In genomic region chr10:33542747-33543505, GRCh38 we compare ENCODE assay signal across 20 cellular contexts.
DNase-seq lines count a peak whose midpoint lies in the region; ATAC-seq, FAIRE-seq and TF ChIP-seq lines count a peak whose summit lies in the region.
"Had no signal": no experiment of that assay in that cellular context is flagged by ENCODE, and none has a peak within 500 bp of the region (broad histone marks: within the 10 kb centered on the region; RNA-seq: fewer than 3 reads in every experiment).

No MANE protein-coding gene starts in this region.

- no peaks in the 10 kb centered on the region for H3K27me3 ChIP-seq in PC-9 (ENCODE audit: insufficient read depth, low read depth)
- H3K27me3 ChIP-seq in endothelial cell of umbilical vein (ENCODE audit: control insufficient read depth in 2 of 2, insufficient read depth in 2 of 2, low read length in 2 of 2) = no peaks in the 10 kb centered on the region
- no peaks in the 10 kb centered on the region for H3K27me3 ChIP-seq in mesenchymal stem cell (ENCODE audit: control insufficient read depth in 1 of 2, insufficient read depth in 1 of 2, low read length in 2 of 2)
- H3K27me3 ChIP-seq: gastroesophageal sphincter had no signal

- H3K4ac ChIP-seq in mesenchymal stem cell (ENCODE audit: low read depth in 1 of 2, low read length in 2 of 2) = no peak overlapping the region

- CTCF ChIA-PET in PC-9 (lab: Charles Lee) (no interaction called here), endothelial cell of umbilical vein (lab: Charles Lee) (no interaction called here)

- dilution Hi-C loops in endothelial cell of umbilical vein (cut with MboI; ENCODE audit: extremely low pct_ligation_motif_present, low sequenced_read_pairs) = no loop called here

- H3K4me2 ChIP-seq in PC-9 (no peak overlapping the region), endothelial cell of umbilical vein (ENCODE audit: insufficient read depth, low read length) (peak overlapping the region; percentile 38), mesenchymal stem cell (ENCODE audit: low read length, poor library complexity, severe bottlenecking) (no peak overlapping the region)

- H4K8ac ChIP-seq in mesenchymal stem cell (ENCODE audit: low read length) = no peak overlapping the region

- H3K79me2 ChIP-seq in PC-9 (ENCODE audit: low read depth) (no peaks in the 10 kb centered on the region), endothelial cell of umbilical vein (ENCODE audit: control insufficient read depth, insufficient read depth, low read length) (no peaks in the 10 kb centered on the region)

- H3K14ac ChIP-seq in mesenchymal stem cell (ENCODE audit: low read length in 2 of 2) = no peak overlapping the region

- whole genome bisulfite sequencing in mesenchymal stem cell = 20% methylated on average over 1 of the region's 2 CpGs

- H2BK12ac ChIP-seq in mesenchymal stem cell (ENCODE audit: low read length in 2 of 2) = no peak overlapping the region

- TF ChIP-seq CTCF in PC-9 (conservative IDR thresholded peaks at IDR 0.05) (no peak), endothelial cell of umbilical vein (IDR thresholded peaks at IDR 0.05; ENCODE audit: extremely low read depth in 1 of 2, insufficient read depth in 1 of 2, low read depth in 1 of 2, low read length in 2 of 2) (no peak)

- intact Hi-C loops in PC-9 (cut with micrococcal nuclease; ENCODE audit: unreplicated experiment) = no loop called here
- intact Hi-C loops in endothelial cell of umbilical vein (cut with micrococcal nuclease) = no loop called here

- ATAC-seq in HG03457 (IDR thresholded peaks at IDR 0.05; ENCODE audit: unreplicated experiment) (no peak), GM18907 (IDR thresholded peaks at IDR 0.05; ENCODE audit: unreplicated experiment) (no peak)
- ATAC-seq: effector memory CD8-positive, alpha-beta T cell; gastroesophageal sphincter; mucosa of descending colon had no signal

- no peak overlapping the region for H2BK120ac ChIP-seq in mesenchymal stem cell (ENCODE audit: low read depth, low read length)

- no peak overlapping the region for H4K91ac ChIP-seq in mesenchymal stem cell (ENCODE audit: low read length)

- H4K20me1 ChIP-seq in PC-9 (ENCODE audit: insufficient read depth) (no peaks in the 10 kb centered on the region), endothelial cell of umbilical vein (replicated peaks; ENCODE audit: control insufficient read depth, extremely low read depth, insufficient read depth, low read length) (no peaks in the 10 kb centered on the region)

- H2BK5ac ChIP-seq in mesenchymal stem cell (ENCODE audit: low read depth, low read length, poor library complexity, severe bottlenecking) = no peak overlapping the region

- H3K9me2 ChIP-seq in PC-9 (ENCODE audit: insufficient read depth) = no peaks in the 10 kb centered on the region

- H2BK15ac ChIP-seq in mesenchymal stem cell (ENCODE audit: low read depth, poor library complexity, severe bottlenecking) = no peak overlapping the region

- no peak overlapping the region for H2AK5ac ChIP-seq in mesenchymal stem cell (ENCODE audit: low read length, severe bottlenecking)

- TF ChIP-seq POLR2A in endothelial cell of umbilical vein (IDR thresholded peaks at IDR 0.05; ENCODE audit: low read depth, low read length) (no peak), erythroblast (IDR thresholded peaks at IDR 0.05; ENCODE audit: low read length) (no peak)

- H3K9me3 ChIP-seq in PC-9 (ENCODE audit: insufficient read depth, low read depth) (no peaks in the 10 kb centered on the region; the same call in 1 of the 2 replicates), endothelial cell of umbilical vein (replicated peaks; ENCODE audit: control insufficient read depth, insufficient read depth, low read length) (no peaks in the 10 kb centered on the region), mesenchymal stem cell (ENCODE audit: control insufficient read depth, low read length) (peaks cover 8% of the 10 kb centered on the region)
- H3K9me3 ChIP-seq: mucosa of descending colon had no signal

- BruUV-seq in PC-9 (replicated peaks; lab: Mats Ljungman, UMichigan) (no TSS peak), endothelial cell of umbilical vein (replicated peaks; lab: Mats Ljungman, UMichigan) (no TSS peak)

- H3K18ac ChIP-seq in mesenchymal stem cell (ENCODE audit: low read depth in 1 of 2, low read length in 2 of 2) = no peak overlapping the region

- H3K4me1 ChIP-seq in PC-9 (replicated peaks; ENCODE audit: insufficient read depth) (0 out of 2 replicates have a peak, but pooled peaks cover 6% of the 10 kb centered on the region), endothelial cell of umbilical vein (ENCODE audit: control insufficient read depth, extremely low read depth, insufficient read depth, low read length) (peaks cover 10% of the 10 kb centered on the region), mesenchymal stem cell (ENCODE audit: control insufficient read depth, insufficient read depth, low read depth, low read length) (no peaks in the 10 kb centered on the region)
- H3K4me1 ChIP-seq: gastroesophageal sphincter had no signal

- no peak overlapping the region for H3K23ac ChIP-seq in mesenchymal stem cell (ENCODE audit: low read length in 2 of 2)

- H3K9ac ChIP-seq in endothelial cell of umbilical vein (replicated peaks; ENCODE audit: extremely low read depth, insufficient read depth, low read length) (no peak overlapping the region), mesenchymal stem cell (ENCODE audit: low read length) (peak overlapping the region; percentile 7)

- 0 out of 2 replicates have a peak, but pooled peaks cover 4% of the 10 kb centered on the region for H3F3A ChIP-seq in PC-9 (ENCODE audit: insufficient read depth, low read depth)

- H3K27ac ChIP-seq in PC-9 (peak overlapping the region; percentile 84), endothelial cell of umbilical vein (ENCODE audit: insufficient read depth, low read depth, low read length) (peak overlapping the region; percentile 66), mesenchymal stem cell (ENCODE audit: low read length, poor library complexity, severe bottlenecking) (no peak overlapping the region)
- H3K27ac ChIP-seq: gastroesophageal sphincter, HL-60 had no signal

- POLR2A ChIA-PET in PC-9 (lab: Charles Lee; ENCODE audit: unreplicated experiment) (no interaction called here), endothelial cell of umbilical vein (lab: Charles Lee) (no interaction called here)

- H3K4me3 ChIP-seq in PC-9 (no peak overlapping the region), endothelial cell of umbilical vein (replicated peaks in 1 of 3; ENCODE audit: insufficient read depth in 1 of 3, low read depth in 1 of 3, low read length in 3 of 3) (no peak overlapping the region), mesenchymal stem cell (ENCODE audit: insufficient read depth in 1 of 2, low read depth in 1 of 2, low read length in 2 of 2) (no peak overlapping the region)
- H3K4me3 ChIP-seq: gastroesophageal sphincter, mucosa of descending colon had no signal

- H3K9me1 ChIP-seq in endothelial cell of umbilical vein (replicated peaks; ENCODE audit: control insufficient read depth, extremely low read depth, insufficient read depth, low read length) = no peaks in the 10 kb centered on the region

- DNase-seq in ELR (ENCODE audit: low read depth) (peak; percentile 89), PC-9 (no peak), endothelial cell of umbilical vein (ENCODE audit: low read depth, low spot score) (peak; percentile 27), mesenchymal stem cell (peak; percentile 18), erythroblast (lab: John Stamatoyannopoulos, UW) (no peak), NCI-H187 treated with DMSO at 0.1 percent for 48 hours (lab: John Stamatoyannopoulos, UW) (no peak)
- DNase-seq: activated CD4-positive, alpha-beta T cell treated with anti-CD3 and anti-CD28 coated beads for 4 hours; activated CD8-positive, alpha-beta memory T cell treated with anti-CD3 and anti-CD28 coated beads, Interleukin-2, amount 50 U/mL, for 4 hours; activated gamma-delta T cell treated with Interleukin-2 at 50 U/mL for 16 hours; amygdala; COR-L47; effector memory CD8-positive, alpha-beta T cell; mucosa of descending colon; NCI-H1417; NCI-H82; stimulated activated naive CD4-positive, alpha-beta T cell treated with Interleukin-2 at 50 U/mL for 16 hours had no signal

- no peak overlapping the region for H2AFZ ChIP-seq in PC-9
- peak overlapping the region; percentile 20 for H2AFZ ChIP-seq in endothelial cell of umbilical vein (ENCODE audit: low read depth, low read length)
- H2AFZ ChIP-seq in mesenchymal stem cell (ENCODE audit: low read depth, low read length) = no peak overlapping the region

- FAIRE-seq in endothelial cell of umbilical vein (lab: Jason Lieb, UNC) = no peak

- H3K36me3 ChIP-seq in PC-9 (ENCODE audit: low read depth) (no peaks in the 10 kb centered on the region), endothelial cell of umbilical vein (ENCODE audit: control insufficient read depth in 2 of 2, extremely low read depth in 1 of 2, insufficient read depth in 2 of 2, low read length in 2 of 2) (no peaks in the 10 kb centered on the region), mesenchymal stem cell (ENCODE audit: control insufficient read depth in 1 of 2, insufficient read depth in 2 of 2, low read depth in 1 of 2, low read length in 2 of 2) (no peaks in the 10 kb centered on the region)
- H3K36me3 ChIP-seq: gastroesophageal sphincter had no signal

- no peaks in the 10 kb centered on the region for H3K79me1 ChIP-seq in mesenchymal stem cell (replicated peaks; ENCODE audit: low read length, poor library complexity, severe bottlenecking)

TF ChIP-seq in endothelial cell of umbilical vein, 7 proteins besides CTCF, POLR2A, EP300 and RAD21:
- TF ChIP-seq GATA2 (IDR thresholded peaks at IDR 0.05; ENCODE audit: insufficient read depth, insufficient read length, low read depth, low read length) = peak; percentile 90
- TF ChIP-seq MYC (IDR thresholded peaks at IDR 0.05; ENCODE audit: low read depth, low read length) = no peak
- peak; percentile 46 for TF ChIP-seq FOS (IDR thresholded peaks at IDR 0.05; ENCODE audit: borderline replicate concordance, insufficient read depth, low read length)
- peak; percentile 42 for TF ChIP-seq JUN (IDR thresholded peaks at IDR 0.05; ENCODE audit: borderline replicate concordance, insufficient read depth, insufficient read length, low read depth)
- TF ChIP-seq MAX (IDR thresholded peaks at IDR 0.05; ENCODE audit: insufficient read depth, insufficient read length) = no peak

Comparison
In these comparisons a context has a peak if more than half of its experiments do, and no peak if none do; other contexts are left out.
1. DNase-seq: peak in ELR (single experiment), endothelial cell of umbilical vein (single experiment) and mesenchymal stem cell (single experiment); none in PC-9 (0 of 2), erythroblast (0 of 2) and NCI-H187 treated with DMSO at 0.1 percent for 48 hours (single experiment).